12 cellular contexts compared by ENCODE assay signal in the genomic region with DNA sequence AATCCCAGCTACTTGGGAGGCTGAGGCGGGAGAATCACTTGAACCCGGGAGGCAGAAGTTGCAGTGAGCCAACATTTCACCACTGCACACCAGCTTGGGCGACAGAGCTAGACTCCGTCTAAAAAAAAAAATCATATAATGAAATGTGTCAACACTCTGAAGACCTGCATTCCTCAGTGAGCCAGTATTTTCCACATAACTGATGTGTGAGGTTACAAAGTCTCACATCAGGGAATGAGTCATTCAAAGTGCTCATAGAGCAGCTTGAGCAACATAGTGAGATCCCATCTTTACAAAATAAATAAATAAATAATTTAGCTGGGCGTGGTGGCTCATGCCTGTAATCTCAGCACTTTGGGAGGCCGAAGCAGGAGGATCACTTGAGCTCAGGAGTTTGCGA.
DNase-seq lines count a peak whose midpoint lies in the region; ATAC-seq and TF ChIP-seq lines count a peak whose summit lies in the region.
"Had no signal": no experiment of that assay in that cellular context is flagged by ENCODE, and none has a peak within 500 bp of the region (broad histone marks: within the 10 kb centered on the region; RNA-seq: fewer than 3 reads in every experiment).

No MANE protein-coding gene starts in this region.

- H3K79me1 ChIP-seq in IMR-90 (ENCODE audit: low read depth in 1 of 2, low read length in 2 of 2), result no peaks in the 10 kb centered on the region
- no peaks in the 10 kb centered on the region for H3K79me1 ChIP-seq in mesenchymal stem cell (replicated peaks; ENCODE audit: low read length, poor library complexity, severe bottlenecking)

- no peak for TF ChIP-seq RAD21 in IMR-90 (IDR thresholded peaks at IDR 0.05; ENCODE audit: low read length)

- H3K4me3 ChIP-seq in IMR-90 (ENCODE audit: insufficient read depth, low read depth, low read length), result no peak overlapping the region
- no peak overlapping the region for H3K4me3 ChIP-seq in cardiac fibroblast (replicated peaks in 1 of 2; ENCODE audit: low read depth in 2 of 2, low read length in 2 of 2)
- H3K4me3 ChIP-seq in mesenchymal stem cell (ENCODE audit: insufficient read depth in 1 of 2, low read depth in 1 of 2, low read length in 2 of 2), result no peak overlapping the region

- H3K14ac ChIP-seq in IMR-90 (replicated peaks; ENCODE audit: low read depth, low read length), result no peak overlapping the region
- no peak overlapping the region for H3K14ac ChIP-seq in mesenchymal stem cell (ENCODE audit: low read length in 2 of 2)

- no peak overlapping the region for H2BK15ac ChIP-seq in IMR-90 (ENCODE audit: low read depth, low read length)
- no peak overlapping the region for H2BK15ac ChIP-seq in mesenchymal stem cell (ENCODE audit: low read depth, poor library complexity, severe bottlenecking)

- H3K36me3 ChIP-seq in IMR-90 (ENCODE audit: control insufficient read depth, insufficient read depth, low read length), result no peaks in the 10 kb centered on the region
- no peaks in the 10 kb centered on the region for H3K36me3 ChIP-seq in mesenchymal stem cell (ENCODE audit: control insufficient read depth in 1 of 2, insufficient read depth in 2 of 2, low read depth in 1 of 2, low read length in 2 of 2)

- H2AK9ac ChIP-seq in IMR-90 (replicated peaks; ENCODE audit: low read depth, low read length, poor library complexity), result no peak overlapping the region

- TF ChIP-seq POLR2A in IMR-90 (IDR thresholded peaks at IDR 0.05; ENCODE audit: low read depth, low read length), result no peak

- H3K4me1 Mint-ChIP-seq in osteocyte (ENCODE audit: unreplicated experiment), result no peaks in the 10 kb centered on the region
- H3K4me1 Mint-ChIP-seq: memory B cell had no signal

- no peak overlapping the region for H3K27ac Mint-ChIP-seq in osteocyte (ENCODE audit: unreplicated experiment)
- H3K27ac Mint-ChIP-seq: activated naive CD4-positive, alpha-beta T cell treated with anti-CD3 and anti-CD28 coated beads, Interleukin-2, amount 50 U/mL, for 24 hours; memory B cell had no signal

- no peaks in the 10 kb centered on the region for H3K9me3 ChIP-seq in IMR-90 (ENCODE audit: control insufficient read depth, insufficient read depth, low read length)
- H3K9me3 ChIP-seq in mesenchymal stem cell (ENCODE audit: control insufficient read depth, low read length), result no peaks in the 10 kb centered on the region

- dilution Hi-C loops in IMR-90 (cut with HindIII; ENCODE audit: low sequenced_read_pairs, unreplicated experiment), result no loop called here

- CTCF ChIA-PET in IMR-90 (lab: Yijun Ruan, JAX), result no interaction called here

- H3K27ac ChIP-seq in IMR-90 (ENCODE audit: insufficient read depth, low read length), result no peak overlapping the region
- no peak overlapping the region for H3K27ac ChIP-seq in mesenchymal stem cell (ENCODE audit: low read length, poor library complexity, severe bottlenecking)

- no peaks in the 10 kb centered on the region for H4K20me1 ChIP-seq in IMR-90 (ENCODE audit: insufficient read depth, low read length)

- H2BK5ac ChIP-seq in IMR-90 (ENCODE audit: low read depth, low read length, poor library complexity, severe bottlenecking) (no peak overlapping the region), mesenchymal stem cell (ENCODE audit: low read depth, low read length, poor library complexity, severe bottlenecking) (no peak overlapping the region)

- H4K5ac ChIP-seq in IMR-90 (ENCODE audit: low read depth, low read length), result no peak overlapping the region

- H3K9me3 Mint-ChIP-seq in osteocyte (ENCODE audit: unreplicated experiment), result no peaks in the 10 kb centered on the region
- H3K9me3 Mint-ChIP-seq: activated naive CD4-positive, alpha-beta T cell treated with anti-CD3 and anti-CD28 coated beads, Interleukin-2, amount 50 U/mL, for 24 hours; memory B cell had no signal

- no peaks in the 10 kb centered on the region for H3K36me3 Mint-ChIP-seq in osteocyte (ENCODE audit: unreplicated experiment)
- H3K36me3 Mint-ChIP-seq: activated naive CD4-positive, alpha-beta T cell treated with anti-CD3 and anti-CD28 coated beads, Interleukin-2, amount 50 U/mL, for 24 hours; memory B cell had no signal

- peak; percentile 64 for ATAC-seq in IMR-90 (ENCODE audit: low read depth)
- ATAC-seq in GM18511 (IDR thresholded peaks at IDR 0.05; ENCODE audit: unreplicated experiment), result no peak

- H3K9ac ChIP-seq in IMR-90 (ENCODE audit: low read depth, low read length) (no peak overlapping the region), mesenchymal stem cell (ENCODE audit: low read length) (no peak overlapping the region)

- no peak overlapping the region for H2AFZ ChIP-seq in IMR-90 (replicated peaks; ENCODE audit: low read length, poor library complexity)
- H2AFZ ChIP-seq in mesenchymal stem cell (ENCODE audit: low read depth, low read length), result no peak overlapping the region

- in situ Hi-C loops in IMR-90 (cut with MboI; ENCODE audit: low sequenced_read_pairs), result no loop called here

- BruUV-seq in IMR-90 (replicated peaks; lab: Mats Ljungman, UMichigan), result no TSS peak

- no peak overlapping the region for H3K56ac ChIP-seq in IMR-90 (ENCODE audit: extremely low read depth, insufficient read depth, low read length)

- peak; percentile 86 for DNase-seq in EL
- DNase-seq in IMR-90, result peak; percentile 69
- DNase-seq in cardiac fibroblast (ENCODE audit: low read depth in 2 of 2), result peak; percentile 72 to 84
- peak; percentile 90 for DNase-seq in mesenchymal stem cell
- no peak for DNase-seq in T1000 (lab: John Stamatoyannopoulos, UW)
- DNase-seq in osteocyte (ENCODE audit: extremely low spot score, unreplicated experiment), result no peak
- DNase-seq in activated CD4-positive, alpha-beta T cell treated with anti-CD3 and anti-CD28 coated beads for 4 hours, result no peak
- DNase-seq: erythroblast, NCI-H1436 treated with DMSO at 0.1 percent for 48 hours had no signal

- H2BK120ac ChIP-seq in IMR-90 (ENCODE audit: low read depth, low read length) (no peak overlapping the region), mesenchymal stem cell (ENCODE audit: low read depth, low read length) (no peak overlapping the region)

- POLR2A ChIA-PET in IMR-90 (lab: Charles Lee; ENCODE audit: unreplicated experiment), result no interaction called here

- H3K4me3 Mint-ChIP-seq in osteocyte (ENCODE audit: unreplicated experiment), result no peak overlapping the region
- H3K4me3 Mint-ChIP-seq: activated naive CD4-positive, alpha-beta T cell treated with anti-CD3 and anti-CD28 coated beads, Interleukin-2, amount 50 U/mL, for 24 hours; memory B cell had no signal

- H3K4me2 ChIP-seq in IMR-90 (ENCODE audit: low read depth, low read length) (no peak overlapping the region), mesenchymal stem cell (ENCODE audit: low read length, poor library complexity, severe bottlenecking) (no peak overlapping the region)

- H2AK5ac ChIP-seq in IMR-90 (ENCODE audit: low read depth, low read length), result no peak overlapping the region
- no peak overlapping the region for H2AK5ac ChIP-seq in mesenchymal stem cell (ENCODE audit: low read length, severe bottlenecking)

- H3K18ac ChIP-seq in IMR-90 (ENCODE audit: low read depth, low read length) (no peak overlapping the region), mesenchymal stem cell (ENCODE audit: low read depth in 1 of 2, low read length in 2 of 2) (no peak overlapping the region)

- TF ChIP-seq CTCF in IMR-90 (conservative IDR thresholded peaks at IDR 0.05; ENCODE audit: low read depth, low read length) (no peak), cardiac fibroblast (IDR thresholded peaks at IDR 0.05; ENCODE audit: low read depth, low read length) (no peak), osteocyte (IDR thresholded peaks at IDR 0.05) (no peak)

- H2BK20ac ChIP-seq in IMR-90 (ENCODE audit: low read depth, low read length), result no peak overlapping the region

- H2BK12ac ChIP-seq in mesenchymal stem cell (ENCODE audit: low read length in 2 of 2), result no peak overlapping the region

- H3K27me3 ChIP-seq in IMR-90 (ENCODE audit: control insufficient read depth, insufficient read depth, low read length) (peaks cover 32% of the 10 kb centered on the region), mesenchymal stem cell (ENCODE audit: control insufficient read depth in 1 of 2, insufficient read depth in 1 of 2, low read length in 2 of 2) (peaks cover 39 to 61% of the 10 kb centered on the region in 2 experiments)

- H4K8ac ChIP-seq in IMR-90 (ENCODE audit: low read depth in 2 of 2, low read length in 2 of 2), result no peak overlapping the region
- H4K8ac ChIP-seq in mesenchymal stem cell (ENCODE audit: low read length), result no peak overlapping the region

- intact Hi-C loops in IMR-90 (cut with micrococcal nuclease), result no loop called here

- H4K91ac ChIP-seq in IMR-90 (ENCODE audit: insufficient read depth, low read depth, low read length) (no peak overlapping the region), mesenchymal stem cell (ENCODE audit: low read length) (no peak overlapping the region)

- WGBS in IMR-90 (ENCODE audit: extremely low coverage in 2 of 2, insufficient read length in 1 of 2), 2 experiments, result 100% methylated on average over 1 of the region's 7 CpGs; no CpG with 5 or more reads in 1 of the 2 experiments
- WGBS in mesenchymal stem cell, result 55% methylated on average over 7 of the region's 7 CpGs

- no peak overlapping the region for H3K23ac ChIP-seq in IMR-90 (ENCODE audit: low read depth, low read length)
- no peak overlapping the region for H3K23ac ChIP-seq in mesenchymal stem cell (ENCODE audit: low read length in 2 of 2)

- H3K4me1 ChIP-seq in IMR-90 (ENCODE audit: control insufficient read depth, insufficient read depth, low read length), result no peaks in the 10 kb centered on the region
- H3K4me1 ChIP-seq in mesenchymal stem cell (ENCODE audit: control insufficient read depth, insufficient read depth, low read depth, low read length), result peaks cover 6% of the 10 kb centered on the region

- peaks cover 12% of the 10 kb centered on the region for H3K27me3 Mint-ChIP-seq in osteocyte (ENCODE audit: unreplicated experiment)

- H3K9me1 ChIP-seq in IMR-90 (ENCODE audit: insufficient read depth, low read length), result no peaks in the 10 kb centered on the region

- H3K4ac ChIP-seq in IMR-90 (ENCODE audit: low read depth, low read length) (no peak overlapping the region), mesenchymal stem cell (ENCODE audit: low read depth in 1 of 2, low read length in 2 of 2) (no peak overlapping the region)

TF ChIP-seq in IMR-90, 13 proteins besides CTCF, POLR2A, EP300 and RAD21 (continues in another document):
- TF ChIP-seq RFX5 (IDR thresholded peaks at IDR 0.05; ENCODE audit: low read depth, low read length), result no peak
- TF ChIP-seq BHLHE40 (IDR thresholded peaks at IDR 0.05; ENCODE audit: low read depth, low read length), result no peak
- TF ChIP-seq MAFK (IDR thresholded peaks at IDR 0.05; ENCODE audit: low read depth, low read length), result no peak
- TF ChIP-seq CHD1 (IDR thresholded peaks at IDR 0.05; ENCODE audit: low read depth, low read length), result no peak
- TF ChIP-seq FOS (IDR thresholded peaks at IDR 0.05; ENCODE audit: low read depth, low read length), result peak; percentile 60
- TF ChIP-seq MXI1 (IDR thresholded peaks at IDR 0.05; ENCODE audit: borderline replicate concordance, low read depth, low read length), result no peak

Comparison
In these comparisons a context has a peak if more than half of its experiments do, and no peak if none do; other contexts are left out.
1. DNase-seq: peak in EL (single experiment), IMR-90 (single experiment), cardiac fibroblast (2 of 2) and mesenchymal stem cell (single experiment); none in T1000 (single experiment), osteocyte (single experiment) and activated CD4-positive, alpha-beta T cell treated with anti-CD3 and anti-CD28 coated beads for 4 hours (0 of 2).